In the genomic region with DNA sequence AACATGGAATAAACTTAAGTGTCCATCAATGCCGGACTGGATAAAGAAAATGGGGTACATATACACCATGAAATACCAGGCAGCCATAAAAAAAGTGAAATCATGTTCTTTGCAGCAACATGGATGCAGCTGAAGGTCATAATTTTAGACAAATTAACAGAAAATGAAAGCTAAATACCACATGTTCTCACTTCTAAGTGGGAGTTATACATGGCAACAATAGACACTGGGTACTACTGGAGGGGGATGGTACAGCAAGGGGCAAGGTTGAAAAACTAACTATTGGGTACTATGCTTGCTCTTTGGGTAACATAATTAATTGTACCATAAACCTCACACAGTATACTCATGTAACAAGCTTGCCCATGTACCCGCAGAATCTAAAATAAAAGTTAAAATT, we compare ENCODE assay signal across 9 cellular contexts.
"Had no signal": no experiment of that assay in that cellular context is flagged by ENCODE, and none has a peak within 500 bp of the region (broad histone marks: within the 10 kb centered on the region; RNA-seq: fewer than 3 reads in every experiment).

No MANE protein-coding gene starts in this region.

- H3K4me3 ChIP-seq: GM23248, GM23338, HAP-1 had no signal

- H2AFZ ChIP-seq: GM23248, GM23338 had no signal

- ATAC-seq: GM23338, HCT116 had no signal

- H3K27ac ChIP-seq: GM23248 had no signal

- H3K9me3 ChIP-seq: HAP-1 had no signal

- H3K36me3 ChIP-seq: HAP-1 had no signal

- DNase-seq: GM23248, GOT3, H7, H9, HCEC 1CT, HFFc6 had no signal

- H3K9ac ChIP-seq: GM23248 had no signal

- H3K4me2 ChIP-seq: GM23338 had no signal
